Comparison of ENCODE assay signal across 25 cellular contexts in the genomic region with DNA sequence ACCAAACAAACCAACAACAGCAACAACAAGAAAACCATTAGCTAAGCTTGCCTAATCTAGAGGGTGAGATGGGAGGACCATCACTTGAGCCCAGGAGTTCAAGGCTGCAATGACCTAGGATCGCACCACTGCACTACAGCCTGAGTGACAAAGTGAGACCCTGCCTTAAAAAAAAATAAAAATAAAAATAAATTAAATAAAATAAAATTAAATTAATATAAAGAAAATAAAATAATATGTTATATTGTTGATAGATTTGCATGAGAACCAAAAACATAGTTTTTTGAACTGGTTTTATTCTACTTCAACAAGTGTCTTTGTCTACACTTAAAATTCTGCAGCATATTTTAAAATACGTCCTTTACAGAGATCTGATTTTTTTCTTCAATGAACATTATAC.
"Had no signal": no experiment of that assay in that cellular context is flagged by ENCODE, and none has a peak within 500 bp of the region (broad histone marks: within the 10 kb centered on the region; RNA-seq: fewer than 3 reads in every experiment).

No MANE protein-coding gene starts in this region.

- H3K4me1 ChIP-seq: colonic mucosa, esophagus muscularis mucosa, foreskin keratinocyte, gastrocnemius medialis, heart right ventricle, left lung, lower lobe of right lung had no signal

- H3K27me3 ChIP-seq: colonic mucosa, esophagus muscularis mucosa, foreskin keratinocyte, gastrocnemius medialis, heart right ventricle, left lung had no signal

- H3K27ac Mint-ChIP-seq: dendritic cell treated with granulocyte-macrophage colony-stimulating factor and Interleukin-4, amounts not matched to agents 40 ng/mL and 50 ng/mL, for 4 days; effector memory CD8-positive, alpha-beta T cell; endodermal cell; mesothelial cell of epicardium had no signal

- ATAC-seq: effector memory CD8-positive, alpha-beta T cell; foreskin keratinocyte; gastrocnemius medialis; heart right ventricle; left cardiac atrium; left lung; left ventricle myocardium superior; lower lobe of right lung; mucosa of descending colon had no signal

- H3K36me3 ChIP-seq: colonic mucosa, esophagus muscularis mucosa, gastrocnemius medialis, heart right ventricle, left lung, lower lobe of right lung had no signal

- H3K4me3 Mint-ChIP-seq: dendritic cell treated with granulocyte-macrophage colony-stimulating factor and Interleukin-4, amounts not matched to agents 40 ng/mL and 50 ng/mL, for 4 days; effector memory CD8-positive, alpha-beta T cell; endodermal cell; mesothelial cell of epicardium; naive B cell had no signal

- H3K36me3 Mint-ChIP-seq: mesothelial cell of epicardium, naive B cell had no signal

- H3K9me3 Mint-ChIP-seq: dendritic cell treated with granulocyte-macrophage colony-stimulating factor and Interleukin-4, amounts not matched to agents 40 ng/mL and 50 ng/mL, for 4 days; effector memory CD8-positive, alpha-beta T cell; endodermal cell; mesothelial cell of epicardium had no signal

- H3K4me1 Mint-ChIP-seq: endodermal cell, mesothelial cell of epicardium, naive B cell had no signal

- DNase-seq: colonic mucosa; cortex of kidney; effector CD8-positive, alpha-beta T cell; effector memory CD8-positive, alpha-beta T cell; endodermal cell; erythroblast; foreskin keratinocyte; gastrocnemius medialis; glutamatergic neuron; head of caudate nucleus; heart right ventricle; hippocampal formation; left cardiac atrium; left lung; left ventricle myocardium superior; lower lobe of right lung; mesenchymal stem cell; mucosa of descending colon; naive B cell had no signal

- H3K27me3 Mint-ChIP-seq: dendritic cell treated with granulocyte-macrophage colony-stimulating factor and Interleukin-4, amounts not matched to agents 40 ng/mL and 50 ng/mL, for 4 days; effector memory CD8-positive, alpha-beta T cell; naive B cell had no signal

- H3K4me3 ChIP-seq: colonic mucosa, esophagus muscularis mucosa, gastrocnemius medialis, heart right ventricle, left lung, lower lobe of right lung, mucosa of descending colon had no signal

- H3K9me3 ChIP-seq: colonic mucosa, esophagus muscularis mucosa, gastrocnemius medialis, lower lobe of right lung had no signal

- FAIRE-seq: endometrium, islet of Langerhans had no signal

- H3K27ac ChIP-seq: colonic mucosa, epithelial cell of prostate, esophagus muscularis mucosa, foreskin keratinocyte, gastrocnemius medialis, heart right ventricle, left lung, lower lobe of right lung had no signal
